ENCODE assay signal across 8 cellular contexts in the genomic region with DNA sequence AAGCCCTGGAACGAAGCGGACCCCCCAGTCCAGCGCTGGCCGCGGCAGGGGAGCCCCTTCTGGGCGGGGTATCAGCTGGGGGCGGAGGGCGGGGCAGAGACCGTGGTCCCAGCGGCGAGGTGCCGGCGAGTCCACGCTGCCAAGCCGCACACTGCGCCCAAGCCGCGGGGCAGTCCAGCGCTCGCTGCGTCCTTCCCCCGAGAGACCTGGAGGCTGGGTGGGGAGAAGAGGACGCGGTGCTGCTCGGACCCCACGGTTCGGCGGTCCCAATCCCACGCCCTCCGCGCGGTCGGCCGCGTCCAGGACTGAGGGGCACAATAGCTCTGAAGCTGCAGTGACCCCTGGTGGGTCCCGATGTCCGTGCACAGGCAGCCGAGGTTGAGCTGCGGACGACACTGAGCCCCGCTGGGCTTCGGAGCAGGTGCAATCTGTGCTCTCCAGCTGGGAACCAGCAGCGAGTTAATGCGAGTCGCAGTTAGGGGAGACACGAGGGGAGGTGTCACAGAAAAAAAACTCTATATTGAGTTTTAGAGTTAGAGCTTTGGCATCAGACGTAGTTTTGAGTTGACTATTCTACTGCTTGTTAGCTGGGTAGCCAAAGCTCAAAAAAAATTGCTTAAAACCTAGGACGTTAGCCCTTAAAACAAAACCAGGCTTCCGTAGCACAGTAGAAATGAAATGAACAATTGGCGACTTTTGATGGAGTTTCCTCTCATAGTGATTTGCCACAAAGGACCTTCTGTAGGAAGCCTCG. TPM values are rescaled to one million over a fixed set of nuclear protein-coding genes. Genes with fewer than 3 reads are reported as not detected.
DNase-seq lines count a peak whose midpoint lies in the region; ATAC-seq and TF ChIP-seq lines count a peak whose summit lies in the region.

No MANE protein-coding gene starts in this region.

- TF ChIP-seq CTCF in cardiac muscle cell (IDR thresholded peaks at IDR 0.05; ENCODE audit: low read depth, low read length) (peak; percentile 89), osteoblast (IDR thresholded peaks at IDR 0.05; ENCODE audit: extremely low read depth, low read depth, low read length) (peak; percentile 51)

- no peaks in the 10 kb centered on the region for H3K36me3 Mint-ChIP-seq in activated naive CD8-positive, alpha-beta T cell treated with anti-CD3 and anti-CD28 coated beads, Interleukin-2, amount 10 ng/mL, durations not matched to agents 7 days and 5 days

- no peaks in the 10 kb centered on the region for H3K9me3 ChIP-seq in cardiac muscle cell (ENCODE audit: low read depth)
- no peaks in the 10 kb centered on the region for H3K9me3 ChIP-seq in osteoblast (ENCODE audit: low read depth, low read length)

- H3K36me3 ChIP-seq in cardiac muscle cell (no peaks in the 10 kb centered on the region), osteoblast (ENCODE audit: insufficient read depth, low read length) (no peaks in the 10 kb centered on the region)

- H3K4me3 ChIP-seq in cardiac muscle cell = peak overlapping the region; percentile 86
- peak overlapping the region; percentile 55 for H3K4me3 ChIP-seq in osteoblast (ENCODE audit: insufficient read depth, low read length)

- H4K20me1 ChIP-seq in osteoblast (ENCODE audit: insufficient read depth, low read length) = no peaks in the 10 kb centered on the region

- H3K4me1 ChIP-seq in cardiac muscle cell (ENCODE audit: low read depth) (peaks cover 9% of the 10 kb centered on the region), osteoblast (ENCODE audit: insufficient read depth, low read length) (peaks cover 5% of the 10 kb centered on the region)

- peak; percentile 82 for ATAC-seq in GM19351 (IDR thresholded peaks at IDR 0.05; ENCODE audit: unreplicated experiment)
- ATAC-seq in HG03432 (IDR thresholded peaks at IDR 0.05; ENCODE audit: unreplicated experiment) = peak; percentile 88
- ATAC-seq in activated naive CD8-positive, alpha-beta T cell treated with anti-CD3 and anti-CD28 coated beads, Interleukin-2, amount 10 ng/mL, durations not matched to agents 7 days and 5 days (ENCODE audit: low read depth) = peak; percentile 47

- H3K79me2 ChIP-seq in osteoblast (ENCODE audit: insufficient read depth, low read length) = no peaks in the 10 kb centered on the region

- H3K9me3 Mint-ChIP-seq in activated naive CD8-positive, alpha-beta T cell treated with anti-CD3 and anti-CD28 coated beads, Interleukin-2, amount 10 ng/mL, durations not matched to agents 7 days and 5 days = no peaks in the 10 kb centered on the region

- H3K27me3 ChIP-seq in cardiac muscle cell = peaks cover 33% of the 10 kb centered on the region
- H3K27me3 ChIP-seq in osteoblast (ENCODE audit: insufficient read depth, low read length) = peaks cover 35% of the 10 kb centered on the region

- no peak overlapping the region for H3K27ac Mint-ChIP-seq in activated naive CD8-positive, alpha-beta T cell treated with anti-CD3 and anti-CD28 coated beads, Interleukin-2, amount 10 ng/mL, durations not matched to agents 7 days and 5 days

- peaks cover 67% of the 10 kb centered on the region for H3K27me3 Mint-ChIP-seq in activated naive CD8-positive, alpha-beta T cell treated with anti-CD3 and anti-CD28 coated beads, Interleukin-2, amount 10 ng/mL, durations not matched to agents 7 days and 5 days

- H2AFZ ChIP-seq in osteoblast (ENCODE audit: low read length) = no peak overlapping the region

- POLR2A ChIA-PET in activated naive CD8-positive, alpha-beta T cell treated with anti-CD3 and anti-CD28 coated beads, Interleukin-2, amount 10 ng/mL, durations not matched to agents 7 days and 5 days (lab: Charles Lee) = no interaction called here

- peaks cover 7% of the 10 kb centered on the region for H3K4me1 Mint-ChIP-seq in activated naive CD8-positive, alpha-beta T cell treated with anti-CD3 and anti-CD28 coated beads, Interleukin-2, amount 10 ng/mL, durations not matched to agents 7 days and 5 days

- peak overlapping the region; percentile 56 for H3K4me3 Mint-ChIP-seq in activated naive CD8-positive, alpha-beta T cell treated with anti-CD3 and anti-CD28 coated beads, Interleukin-2, amount 10 ng/mL, durations not matched to agents 7 days and 5 days

- H3K4me2 ChIP-seq in osteoblast (ENCODE audit: insufficient read depth, low read length) = peak overlapping the region; percentile 73

- DNase-seq in DMS 273 treated with DMSO at 0.1 percent for 48 hours (lab: John Stamatoyannopoulos, UW) (peak; percentile 44), NCI-H69 (lab: John Stamatoyannopoulos, UW) (peak; percentile 95), cardiac muscle cell (ENCODE audit: low read depth in 1 of 2, low spot score in 1 of 2) (peak; percentile 76 to 92), osteoblast (ENCODE audit: insufficient read length, low spot score, missing footprints) (peak; percentile 89), cerebellar nuclear complex (lab: John Stamatoyannopoulos, UW) (no peak)
- peak; percentile 53 for DNase-seq in activated naive CD8-positive, alpha-beta T cell treated with anti-CD3 and anti-CD28 coated beads, Interleukin-2, amount 10 ng/mL, durations not matched to agents 7 days and 5 days

- H3K27ac ChIP-seq in cardiac muscle cell = peak overlapping the region; percentile 21
- no peak overlapping the region for H3K27ac ChIP-seq in osteoblast (ENCODE audit: low read depth, low read length)

RNA-seq across cellular contexts. Expression of gene EPB41L4A, which starts 1.2 kb away (rescaled TPM):
- 1 to 10 TPM in 1 of 2 experiments, under 1 TPM in 1; 0.11 to 1.0 TPM for total RNA-seq in activated naive CD8-positive, alpha-beta T cell treated with anti-CD3 and anti-CD28 coated beads, Interleukin-2, amount 10 ng/mL, durations not matched to agents 7 days and 5 days
- 8.2 and 10.5 TPM in 2 replicates for total RNA-seq in cardiac muscle cell
- polyA plus RNA-seq in cardiac muscle cell = 14.4 and 15.6 TPM in 2 replicates
- total RNA-seq in osteoblast = 0.59 and 0.72 TPM in 2 replicates

Comparison
In these comparisons a context has a peak if more than half of its experiments do, and no peak if none do; other contexts are left out.
1. DNase-seq: peak in DMS 273 treated with DMSO at 0.1 percent for 48 hours (single experiment), NCI-H69 (single experiment), activated naive CD8-positive, alpha-beta T cell treated with anti-CD3 and anti-CD28 coated beads, Interleukin-2, amount 10 ng/mL, durations not matched to agents 7 days and 5 days (single experiment), cardiac muscle cell (2 of 2) and osteoblast (single experiment); none in cerebellar nuclear complex (0 of 2).
2. Peak in every context shown above with its lines, with median percentiles within 50 percentile points of each other: ATAC-seq.